Comparison of ENCODE assay signal across 18 cellular contexts in the genomic region with DNA sequence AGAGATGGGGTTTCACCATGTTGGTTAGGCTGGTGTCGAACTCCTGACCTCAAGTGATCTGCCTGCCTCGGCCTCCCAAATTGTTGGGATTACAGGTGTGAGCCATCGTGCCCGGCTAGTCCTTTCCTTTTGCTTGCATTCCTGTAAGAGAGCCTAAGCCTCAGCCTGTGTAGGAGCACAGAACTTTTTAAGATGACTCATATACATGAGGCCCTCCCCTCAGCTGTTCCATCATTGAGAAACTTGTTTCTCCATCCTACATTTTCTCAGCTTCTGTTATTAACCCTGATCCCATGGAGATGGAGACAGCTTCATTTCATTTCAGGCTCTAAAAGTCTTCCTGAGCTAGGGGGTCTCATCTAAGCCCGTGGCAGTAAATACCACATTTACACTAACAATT.
"Had no signal": no experiment of that assay in that cellular context is flagged by ENCODE, and none has a peak within 500 bp of the region (broad histone marks: within the 10 kb centered on the region; RNA-seq: fewer than 3 reads in every experiment).

No MANE protein-coding gene starts in this region.

- H3K9me3 Mint-ChIP-seq: activated B cell treated with CpG ODN at 0.5 μM for 24 hours; activated CD4-positive, alpha-beta T cell treated with anti-CD3 and anti-CD28 coated beads, Interleukin-2, amount 10 ng/mL, durations not matched to agents 24 days and 14 days; activated naive CD8-positive, alpha-beta T cell treated with anti-CD3 and anti-CD28 coated beads, Interleukin-2, amount 10 ng/mL, durations not matched to agents 7 days and 5 days; activated T-helper 1 cell treated with anti-CD3 and anti-CD28 coated beads, Interleukin-12 subunit alpha, Interleukin-12 subunit beta, Interleukin-2, Interleukin-4 antibody, amounts not matched to agents 30 ng/mL and 10 ng/mL and 1 ng/mL, durations not matched to agents 14 hours and 24 hours and 36 hours had no signal

- H3K4me1 ChIP-seq: esophagus squamous epithelium, upper lobe of left lung had no signal

- H3K36me3 ChIP-seq: esophagus squamous epithelium, upper lobe of left lung had no signal

- DNase-seq: activated B cell treated with CpG ODN at 0.5 μM for 24 hours; activated CD4-positive, alpha-beta T cell treated with anti-CD3 and anti-CD28 coated beads, Interleukin-2, amount 10 ng/mL, durations not matched to agents 24 days and 14 days; activated CD8-positive, alpha-beta memory T cell treated with anti-CD3 and anti-CD28 coated beads, Interleukin-2, amount 50 U/mL, for 48 hours; activated naive CD8-positive, alpha-beta T cell treated with anti-CD3 and anti-CD28 coated beads, Interleukin-2, amount 10 ng/mL, durations not matched to agents 7 days and 5 days; aorta; esophagus squamous epithelium; glutamatergic neuron; mesenchymal stem cell; nucleus accumbens; posterior cingulate gyrus; stimulated activated CD4-positive, alpha-beta T cell treated with anti-CD3 and anti-CD28 coated beads, Interleukin-4, amount 100 ng/mL, for 4 hours; stimulated activated CD8-positive, alpha-beta memory T cell treated with anti-CD3 and anti-CD28 coated beads, Interleukin-4, amount 100 ng/mL, for 48 hours; stimulated activated naive CD4-positive, alpha-beta T cell treated with Interleukin-2 at 50 U/mL for 16 hours; upper lobe of left lung had no signal

- H3K27ac ChIP-seq: esophagus squamous epithelium, upper lobe of left lung had no signal

- H3K27me3 Mint-ChIP-seq: activated B cell treated with CpG ODN at 0.5 μM for 24 hours; activated CD4-positive, alpha-beta T cell treated with anti-CD3 and anti-CD28 coated beads, Interleukin-2, amount 10 ng/mL, durations not matched to agents 24 days and 14 days; activated naive CD8-positive, alpha-beta T cell treated with anti-CD3 and anti-CD28 coated beads, Interleukin-2, amount 10 ng/mL, durations not matched to agents 7 days and 5 days; natural killer cell treated with Interleukin-12 subunit alpha and Interleukin-12 subunit beta and Interleukin-15 and Interleukin-18, amount 100 ng/mL, for 72 hours had no signal

- H3K27ac Mint-ChIP-seq: activated B cell treated with CpG ODN at 0.5 μM for 24 hours; activated CD4-positive, alpha-beta T cell treated with anti-CD3 and anti-CD28 coated beads, Interleukin-2, amount 10 ng/mL, durations not matched to agents 24 days and 14 days; activated naive CD8-positive, alpha-beta T cell treated with anti-CD3 and anti-CD28 coated beads, Interleukin-2, amount 10 ng/mL, durations not matched to agents 7 days and 5 days; activated T-helper 1 cell treated with anti-CD3 and anti-CD28 coated beads, Interleukin-12 subunit alpha, Interleukin-12 subunit beta, Interleukin-2, Interleukin-4 antibody, amounts not matched to agents 30 ng/mL and 10 ng/mL and 1 ng/mL, durations not matched to agents 14 hours and 24 hours and 36 hours; natural killer cell treated with Interleukin-12 subunit alpha and Interleukin-12 subunit beta and Interleukin-15 and Interleukin-18, amount 100 ng/mL, for 72 hours had no signal

- H3K36me3 Mint-ChIP-seq: activated naive CD8-positive, alpha-beta T cell treated with anti-CD3 and anti-CD28 coated beads, Interleukin-2, amount 10 ng/mL, durations not matched to agents 7 days and 5 days; natural killer cell treated with Interleukin-12 subunit alpha and Interleukin-12 subunit beta and Interleukin-15 and Interleukin-18, amount 100 ng/mL, for 72 hours had no signal

- H3K4me3 Mint-ChIP-seq: activated B cell treated with CpG ODN at 0.5 μM for 24 hours; activated CD4-positive, alpha-beta T cell treated with anti-CD3 and anti-CD28 coated beads, Interleukin-2, amount 10 ng/mL, durations not matched to agents 24 days and 14 days; activated naive CD8-positive, alpha-beta T cell treated with anti-CD3 and anti-CD28 coated beads, Interleukin-2, amount 10 ng/mL, durations not matched to agents 7 days and 5 days; activated T-helper 1 cell treated with anti-CD3 and anti-CD28 coated beads, Interleukin-12 subunit alpha, Interleukin-12 subunit beta, Interleukin-2, Interleukin-4 antibody, amounts not matched to agents 30 ng/mL and 10 ng/mL and 1 ng/mL, durations not matched to agents 14 hours and 24 hours and 36 hours; natural killer cell treated with Interleukin-12 subunit alpha and Interleukin-12 subunit beta and Interleukin-15 and Interleukin-18, amount 100 ng/mL, for 72 hours had no signal

- FAIRE-seq: colon, TTC549 had no signal

- H3K27me3 ChIP-seq: esophagus squamous epithelium, upper lobe of left lung had no signal

- H3K9me3 ChIP-seq: esophagus squamous epithelium, upper lobe of left lung had no signal

- H3K4me3 ChIP-seq: esophagus squamous epithelium, upper lobe of left lung had no signal

- H3K4me1 Mint-ChIP-seq: activated B cell treated with CpG ODN at 0.5 μM for 24 hours; activated CD4-positive, alpha-beta T cell treated with anti-CD3 and anti-CD28 coated beads, Interleukin-2, amount 10 ng/mL, durations not matched to agents 24 days and 14 days; activated naive CD8-positive, alpha-beta T cell treated with anti-CD3 and anti-CD28 coated beads, Interleukin-2, amount 10 ng/mL, durations not matched to agents 7 days and 5 days had no signal
